8 cellular contexts compared by ENCODE assay signal in the genomic region with DNA sequence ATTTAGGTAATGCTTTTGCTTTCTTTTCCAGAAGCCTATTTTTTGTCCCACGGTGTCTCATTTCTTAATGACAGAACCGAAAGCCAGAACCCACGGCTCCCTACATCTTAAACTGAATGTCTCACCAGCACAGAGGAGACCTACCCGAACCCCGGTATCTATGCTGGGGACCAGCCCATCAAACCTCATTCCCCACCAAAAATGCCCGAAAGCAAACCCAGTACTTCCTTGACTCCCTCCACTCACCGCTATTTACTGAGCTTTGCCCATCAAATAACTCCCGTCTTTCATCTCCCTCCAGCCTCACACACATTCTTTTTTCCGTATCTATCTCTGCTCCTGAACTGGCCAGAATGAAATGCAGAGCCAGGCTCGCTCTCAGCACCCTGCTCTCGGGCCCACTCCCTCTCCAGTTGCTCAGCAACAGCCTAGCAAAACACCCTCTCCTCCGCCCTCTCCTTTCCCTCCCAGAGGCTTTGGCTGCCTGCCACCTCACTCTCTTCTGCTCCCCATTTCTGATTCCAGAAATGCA.
DNase-seq lines count a peak whose midpoint lies in the region; ATAC-seq and TF ChIP-seq lines count a peak whose summit lies in the region.

No MANE protein-coding gene starts in this region.

- H3K36me3 Mint-ChIP-seq in stimulated activated memory B cell treated with anti-CD40 and anti-IgM and Interleukin-4, amounts not matched to agents 10 μg/mL and 1 μg/mL and 100 μg/mL, for 72 hours: no peaks in the 10 kb centered on the region

- H3K9me3 Mint-ChIP-seq in stimulated activated memory B cell treated with anti-CD40 and anti-IgM and Interleukin-4, amounts not matched to agents 10 μg/mL and 1 μg/mL and 100 μg/mL, for 72 hours: no peaks in the 10 kb centered on the region

- no peaks in the 10 kb centered on the region for H3K9me3 ChIP-seq in iPS-15b (ENCODE audit: control insufficient read depth, insufficient read depth, low read length)

- H3K27ac ChIP-seq in brain microvascular endothelial cell: no peak overlapping the region

- peaks cover 89% of the 10 kb centered on the region for H3K27me3 Mint-ChIP-seq in stimulated activated memory B cell treated with anti-CD40 and anti-IgM and Interleukin-4, amounts not matched to agents 10 μg/mL and 1 μg/mL and 100 μg/mL, for 72 hours

- no peak for TF ChIP-seq CTCF in brain microvascular endothelial cell (IDR thresholded peaks at IDR 0.05; ENCODE audit: low read depth, low read length, missing control alignments)

- H3K4me1 ChIP-seq in iPS-15b (ENCODE audit: control insufficient read depth, insufficient read depth, low read length): peaks cover 10% of the 10 kb centered on the region

- H3K36me3 ChIP-seq in brain microvascular endothelial cell (replicated peaks) (no peaks in the 10 kb centered on the region), iPS-15b (ENCODE audit: control insufficient read depth, insufficient read depth, low read length) (no peaks in the 10 kb centered on the region)

- no peaks in the 10 kb centered on the region for H3K27me3 ChIP-seq in brain microvascular endothelial cell (replicated peaks)
- peaks cover 33% of the 10 kb centered on the region for H3K27me3 ChIP-seq in iPS-15b (ENCODE audit: control insufficient read depth, insufficient read depth, low read length)

- ATAC-seq in stimulated activated memory B cell treated with anti-CD40 and anti-IgM and Interleukin-4, amounts not matched to agents 10 μg/mL and 1 μg/mL and 100 μg/mL, for 72 hours: no peak

- no peak overlapping the region for H3K4me3 Mint-ChIP-seq in stimulated activated memory B cell treated with anti-CD40 and anti-IgM and Interleukin-4, amounts not matched to agents 10 μg/mL and 1 μg/mL and 100 μg/mL, for 72 hours

- H3K27ac Mint-ChIP-seq in stimulated activated memory B cell treated with anti-CD40 and anti-IgM and Interleukin-4, amounts not matched to agents 10 μg/mL and 1 μg/mL and 100 μg/mL, for 72 hours: no peak overlapping the region

- DNase-seq in stimulated activated CD4-positive, alpha-beta T cell treated with anti-CD3 and anti-CD28 coated beads, Interleukin-15, amount 100 ng/mL, for 24 hours: peak; percentile 45
- DNase-seq in stimulated activated CD4-positive, alpha-beta T cell treated with anti-CD3 and anti-CD28 coated beads, Interleukin-4, amount 100 ng/mL, for 1 hour: no peak
- DNase-seq in NCI-H526 treated with DMSO at 0.1 percent for 48 hours (lab: John Stamatoyannopoulos, UW) (peak; percentile 66), brain microvascular endothelial cell (peak; percentile 79), retina (peak; percentile 82), SIG-M5 treated with dmso at 0.1 percent for 504 hours (lab: John Stamatoyannopoulos, UW; ENCODE audit: unreplicated experiment) (no peak)

- peaks cover 35% of the 10 kb centered on the region for H3K4me1 Mint-ChIP-seq in stimulated activated memory B cell treated with anti-CD40 and anti-IgM and Interleukin-4, amounts not matched to agents 10 μg/mL and 1 μg/mL and 100 μg/mL, for 72 hours

- H3K9ac ChIP-seq in iPS-15b (ENCODE audit: low read depth, low read length): no peak overlapping the region

- in situ Hi-C loops in brain microvascular endothelial cell (cut with HindIII; ENCODE audit: low pct_ligation_motif_present, low sequenced_read_pairs): loop anchor here (25.0 kb wide), 1 partner anchor 821 kb away; no protein-coding TSS in a partner anchor

- peak overlapping the region; percentile 41 for H3K4me3 ChIP-seq in brain microvascular endothelial cell (ENCODE audit: low read depth, low read length)
- peak overlapping the region; percentile 48 for H3K4me3 ChIP-seq in iPS-15b (ENCODE audit: low read depth, low read length)

Comparison
In these comparisons a context has a peak if more than half of its experiments do, and no peak if none do; other contexts are left out.
1. DNase-seq: peak in stimulated activated CD4-positive, alpha-beta T cell treated with anti-CD3 and anti-CD28 coated beads, Interleukin-15, amount 100 ng/mL, for 24 hours (single experiment), NCI-H526 treated with DMSO at 0.1 percent for 48 hours (single experiment), brain microvascular endothelial cell (single experiment) and retina (single experiment); none in stimulated activated CD4-positive, alpha-beta T cell treated with anti-CD3 and anti-CD28 coated beads, Interleukin-4, amount 100 ng/mL, for 1 hour (single experiment) and SIG-M5 treated with dmso at 0.1 percent for 504 hours (single experiment).